In genomic region chr12:6092784-6093722, GRCh38 we compare ENCODE assay signal across 10 cellular contexts. TPM values are rescaled to one million over a fixed set of nuclear protein-coding genes. Genes with fewer than 3 reads are reported as not detected.
DNase-seq lines count a peak whose midpoint lies in the region; ATAC-seq, FAIRE-seq and TF ChIP-seq lines count a peak whose summit lies in the region.
"Had no signal": no experiment of that assay in that cellular context is flagged by ENCODE, and none has a peak within 500 bp of the region (broad histone marks: within the 10 kb centered on the region; RNA-seq: fewer than 3 reads in every experiment).

No MANE protein-coding gene starts in this region.

- H3K27ac Mint-ChIP-seq in activated T-helper 1 cell treated with anti-CD3 and anti-CD28 coated beads, Interleukin-12 subunit alpha, Interleukin-12 subunit beta, Interleukin-2, Interleukin-4 antibody, amounts not matched to agents 30 ng/mL and 10 ng/mL and 1 ng/mL, durations not matched to agents 14 hours and 24 hours and 36 hours, result no peak overlapping the region
- H3K27ac Mint-ChIP-seq in GM23338, result no peak overlapping the region
- H3K27ac Mint-ChIP-seq: activated T-helper 17 cell treated with anti-CD3 and anti-CD28 coated beads, Interleukin-2, amount 50 U/mL, for 72 hours had no signal

- H4K20me1 ChIP-seq in GM23338 (replicated peaks; ENCODE audit: insufficient read depth), result no peaks in the 10 kb centered on the region

- in situ Hi-C loops in transverse colon (cut with MboI; ENCODE audit: low pct_ligation_motif_present in 1 of 4, low pct_unique_long_range_greater_than_20kb in 1 of 4, low sequenced_read_pairs in 3 of 4), result no loop called here

- H3K4me3 ChIP-seq in adrenal gland (no peak overlapping the region), transverse colon (no peak overlapping the region), GM23338 (no peak overlapping the region)

- no peak overlapping the region for H3K4me2 ChIP-seq in GM23338

- H3K4me1 Mint-ChIP-seq in activated T-helper 1 cell treated with anti-CD3 and anti-CD28 coated beads, Interleukin-12 subunit alpha, Interleukin-12 subunit beta, Interleukin-2, Interleukin-4 antibody, amounts not matched to agents 30 ng/mL and 10 ng/mL and 1 ng/mL, durations not matched to agents 14 hours and 24 hours and 36 hours (ENCODE audit: low read depth), result no peaks in the 10 kb centered on the region
- peaks cover 14% of the 10 kb centered on the region; the same call in 2 of the 3 replicates for H3K4me1 Mint-ChIP-seq in GM23338

- H3K9me3 Mint-ChIP-seq in activated T-helper 1 cell treated with anti-CD3 and anti-CD28 coated beads, Interleukin-12 subunit alpha, Interleukin-12 subunit beta, Interleukin-2, Interleukin-4 antibody, amounts not matched to agents 30 ng/mL and 10 ng/mL and 1 ng/mL, durations not matched to agents 14 hours and 24 hours and 36 hours, result no peaks in the 10 kb centered on the region
- H3K9me3 Mint-ChIP-seq in GM23338, result peaks cover 2% of the 10 kb centered on the region; the same call in 2 of the 3 replicates
- H3K9me3 Mint-ChIP-seq: activated T-helper 17 cell treated with anti-CD3 and anti-CD28 coated beads, Interleukin-2, amount 50 U/mL, for 72 hours had no signal

- WGBS in adrenal gland, 4 donors, result 34 to 52% (median 42%) methylated on average over 5 to 9 of the region's 9 CpGs
- 66% methylated on average over 9 of the region's 9 CpGs; no CpG with 5 or more reads in 1 of the 2 donors for WGBS in transverse colon (ENCODE audit: low coverage in 1 of 2), 2 donors

- DNase-seq in HTR-8/SVneo (ENCODE audit: insufficient read length, low spot score) (peak; percentile 98), adrenal gland (peak; percentile 74 to 93 (median 89)), iPS-NIHi11 (ENCODE audit: low spot score) (peak; percentile 60), transverse colon (peak; percentile 45), UCSD-AML1 (lab: John Stamatoyannopoulos, UW; ENCODE audit: unreplicated experiment) (no peak), GM23338 (ENCODE audit: low spot score) (no peak)
- DNase-seq in activated T-helper 1 cell treated with anti-CD3 and anti-CD28 coated beads, Interleukin-12 subunit alpha, Interleukin-12 subunit beta, Interleukin-2, Interleukin-4 antibody, amounts not matched to agents 30 ng/mL and 10 ng/mL and 1 ng/mL, durations not matched to agents 14 hours and 24 hours and 36 hours (ENCODE audit: low spot score), result no peak
- DNase-seq: NCI-H2227 treated with DMSO at 0.1 percent for 48 hours had no signal

- no peaks in the 10 kb centered on the region for H3K79me2 ChIP-seq in GM23338 (replicated peaks; ENCODE audit: insufficient read depth)

- H3K36me3 ChIP-seq in adrenal gland (replicated peaks in 1 of 2) (no peaks in the 10 kb centered on the region), transverse colon (no peaks in the 10 kb centered on the region), GM23338 (ENCODE audit: insufficient read depth) (no peaks in the 10 kb centered on the region)

- H3K27me3 Mint-ChIP-seq in activated T-helper 1 cell treated with anti-CD3 and anti-CD28 coated beads, Interleukin-12 subunit alpha, Interleukin-12 subunit beta, Interleukin-2, Interleukin-4 antibody, amounts not matched to agents 30 ng/mL and 10 ng/mL and 1 ng/mL, durations not matched to agents 14 hours and 24 hours and 36 hours (ENCODE audit: insufficient read depth), result peaks cover 9% of the 10 kb centered on the region
- peaks cover 8% of the 10 kb centered on the region for H3K27me3 Mint-ChIP-seq in GM23338 (ENCODE audit: insufficient read depth, low read depth, poor library complexity)

- H3K4me1 ChIP-seq in adrenal gland (replicated peaks in 1 of 2), result peaks cover 5 to 19% of the 10 kb centered on the region in 2 donors
- peaks cover 0 to 24% (median 4%) of the 10 kb centered on the region in 4 donors for H3K4me1 ChIP-seq in transverse colon
- H3K4me1 ChIP-seq in GM23338 (ENCODE audit: insufficient read depth), result peaks cover 8% of the 10 kb centered on the region

- intact Hi-C loops in adrenal gland (cut with DNase I) (no loop called here), transverse colon (cut with DNase I; ENCODE audit: low total_unique reads) (no loop called here)
- intact Hi-C loops in activated T-helper 1 cell treated with anti-CD3 and anti-CD28 coated beads, Interleukin-12 subunit alpha, Interleukin-12 subunit beta, Interleukin-2, Interleukin-4 antibody, amounts not matched to agents 30 ng/mL and 10 ng/mL and 1 ng/mL, durations not matched to agents 14 hours and 24 hours and 36 hours (cut with micrococcal nuclease), result no loop called here

- no peaks in the 10 kb centered on the region for H3K36me3 Mint-ChIP-seq in activated T-helper 1 cell treated with anti-CD3 and anti-CD28 coated beads, Interleukin-12 subunit alpha, Interleukin-12 subunit beta, Interleukin-2, Interleukin-4 antibody, amounts not matched to agents 30 ng/mL and 10 ng/mL and 1 ng/mL, durations not matched to agents 14 hours and 24 hours and 36 hours (ENCODE audit: low read depth)
- H3K36me3 Mint-ChIP-seq in GM23338 (ENCODE audit: low read depth), result peaks cover 4% of the 10 kb centered on the region; the same call in 2 of the 3 replicates

- H3F3A ChIP-seq in GM23338 (replicated peaks; ENCODE audit: low read depth), result no peaks in the 10 kb centered on the region

- H3K4me3 Mint-ChIP-seq in activated T-helper 1 cell treated with anti-CD3 and anti-CD28 coated beads, Interleukin-12 subunit alpha, Interleukin-12 subunit beta, Interleukin-2, Interleukin-4 antibody, amounts not matched to agents 30 ng/mL and 10 ng/mL and 1 ng/mL, durations not matched to agents 14 hours and 24 hours and 36 hours, result no peak overlapping the region
- H3K4me3 Mint-ChIP-seq in GM23338, result no peak overlapping the region
- H3K4me3 Mint-ChIP-seq: activated T-helper 17 cell treated with anti-CD3 and anti-CD28 coated beads, Interleukin-2, amount 50 U/mL, for 72 hours had no signal

- TF ChIP-seq POLR2A in adrenal gland (IDR thresholded peaks at IDR 0.05) (peak in 1 of 2 donors; percentile 21), transverse colon (IDR thresholded peaks at IDR 0.05) (no peak)

- ATAC-seq in GM23338, result no peak
- ATAC-seq: activated T-helper 17 cell treated with anti-CD3 and anti-CD28 coated beads, Interleukin-2, amount 50 U/mL, for 72 hours had no signal

- no peaks in the 10 kb centered on the region for H3K9me3 ChIP-seq in adrenal gland (replicated peaks in 1 of 3)
- H3K9me3 ChIP-seq in transverse colon, result no peaks in the 10 kb centered on the region

- FAIRE-seq in HTR-8/SVneo (lab: Jason Lieb, UNC), result peak; percentile 97

- H3K9me2 ChIP-seq in GM23338 (ENCODE audit: insufficient read depth), result no peaks in the 10 kb centered on the region

- H3K27me3 ChIP-seq in adrenal gland, result no peaks in the 10 kb centered on the region
- peaks cover 5% of the 10 kb centered on the region for H3K27me3 ChIP-seq in transverse colon
- H3K27me3 ChIP-seq in GM23338 (ENCODE audit: insufficient read depth), result no peaks in the 10 kb centered on the region

- no peak for TF ChIP-seq CTCF in adrenal gland (IDR thresholded peaks at IDR 0.05)
- no peak for TF ChIP-seq CTCF in transverse colon (IDR thresholded peaks at IDR 0.05)
- TF ChIP-seq CTCF in GM23338 (conservative IDR thresholded peaks at IDR 0.05; ENCODE audit: low read depth in 2 of 2), result no peak

- peak overlapping the region in 4 of 5 donors; percentile 4 to 66 (median 41) for H3K27ac ChIP-seq in adrenal gland
- peak overlapping the region in 3 of 4 donors; percentile 4 to 20 (median 8) for H3K27ac ChIP-seq in transverse colon
- no peak overlapping the region for H3K27ac ChIP-seq in GM23338 (ENCODE audit: low read depth)

- no peak for TF ChIP-seq EP300 in transverse colon (IDR thresholded peaks at IDR 0.05; ENCODE audit: low read depth)

- no peak overlapping the region for H2AFZ ChIP-seq in GM23338

TF ChIP-seq in GM23338, 12 proteins besides CTCF, POLR2A, EP300 and RAD21 (continues in another document):
- no peak for TF ChIP-seq ZNF331 (CRISPR knock-in tag; IDR thresholded peaks at IDR 0.05; ENCODE audit: low read depth)
- TF ChIP-seq CREB1 (CRISPR knock-in tag; IDR thresholded peaks at IDR 0.05; ENCODE audit: low read depth), result no peak
- TF ChIP-seq REST (IDR thresholded peaks at IDR 0.05; ENCODE audit: unreplicated experiment), result no peak

RNA-seq across cellular contexts. Expression of gene VWF, which starts 31.4 kb away (rescaled TPM):
- total RNA-seq in adrenal gland, result 10 to 100 TPM; 19.9 to 60.1 (median 46.3) TPM
- polyA plus RNA-seq in adrenal gland, result 10 to 100 TPM in 2 of 3 donors, 1 to 10 TPM in 1; 7.8 to 38.4 (median 10.5) TPM
- 10 to 100 TPM; 31.3 to 71.2 (median 51.5) TPM for total RNA-seq in transverse colon
- not detected in 2 replicates for total RNA-seq in activated T-helper 1 cell treated with anti-CD3 and anti-CD28 coated beads, Interleukin-12 subunit alpha, Interleukin-12 subunit beta, Interleukin-2, Interleukin-4 antibody, amounts not matched to agents 30 ng/mL and 10 ng/mL and 1 ng/mL, durations not matched to agents 14 hours and 24 hours and 36 hours
- total RNA-seq in GM23338 (2014; rRNA removed; shearing (Covaris generic)), result 0.31 and 0.56 TPM in 2 replicates
- 0.03 and 0.42 TPM in 2 replicates for polyA plus RNA-seq in GM23338 (2016; fragmentation: Nextera tagmentation; extraction: Ambion mirVana)
- polyA plus RNA-seq: neural cell had no signal

Comparison
In these comparisons a context has a peak if more than half of its experiments do, and no peak if none do; other contexts are left out.
1. DNase-seq: peak in HTR-8/SVneo (single experiment), adrenal gland (7 of 7), iPS-NIHi11 (single experiment) and transverse colon (single experiment); none in activated T-helper 1 cell treated with anti-CD3 and anti-CD28 coated beads, Interleukin-12 subunit alpha, Interleukin-12 subunit beta, Interleukin-2, Interleukin-4 antibody, amounts not matched to agents 30 ng/mL and 10 ng/mL and 1 ng/mL, durations not matched to agents 14 hours and 24 hours and 36 hours (single experiment), UCSD-AML1 (single experiment) and GM23338 (single experiment).
2. RNA of gene VWF, which starts 31.4 kb away (total RNA-seq): 31.3 to 71.2 TPM in transverse colon and 19.9 to 60.1 TPM in adrenal gland; 0.31 to 0.56 TPM in GM23338 and not detected in activated T-helper 1 cell treated with anti-CD3 and anti-CD28 coated beads, Interleukin-12 subunit alpha, Interleukin-12 subunit beta, Interleukin-2, Interleukin-4 antibody, amounts not matched to agents 30 ng/mL and 10 ng/mL and 1 ng/mL, durations not matched to agents 14 hours and 24 hours and 36 hours; every median in the first group is over 10 times any median in the second.